19 cellular contexts compared by ENCODE assay signal in the genomic region with DNA sequence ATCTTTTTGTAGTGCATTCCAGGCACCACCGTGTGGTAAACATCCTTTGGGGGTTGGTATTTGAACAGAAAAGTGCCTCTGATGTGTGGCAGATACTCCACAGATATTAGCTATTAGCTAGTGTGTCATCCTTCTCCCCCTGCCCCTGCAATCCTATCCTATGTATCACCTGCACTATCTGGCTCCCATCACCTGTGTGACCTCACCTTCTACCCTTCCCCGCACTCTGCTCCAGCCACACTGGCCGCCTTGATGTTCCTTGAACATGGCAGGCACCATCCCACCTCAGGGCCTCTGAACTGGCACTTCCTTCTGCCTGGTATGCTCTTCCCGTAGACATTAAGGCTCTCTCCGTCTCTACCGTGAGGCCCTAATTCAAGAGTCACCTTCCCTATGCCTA. TPM values are rescaled to one million over a fixed set of nuclear protein-coding genes. Genes with fewer than 3 reads are reported as not detected.
A peak's percentile ranks its signal among the peaks of the same experiment; 100 is the strongest.
DNase-seq lines count a peak whose midpoint lies in the region; ATAC-seq, FAIRE-seq and TF ChIP-seq lines count a peak whose summit lies in the region.
"Had no signal": no experiment of that assay in that cellular context is flagged by ENCODE, and none has a peak within 500 bp of the region (broad histone marks: within the 10 kb centered on the region; RNA-seq: fewer than 3 reads in every experiment).

No MANE protein-coding gene starts in this region.

- H3K4me1 Mint-ChIP-seq in activated CD4-positive, alpha-beta memory T cell treated with anti-CD3 and anti-CD28 coated beads, Interleukin-2, amount 10 ng/mL, durations not matched to agents 7 days and 5 days, result peaks cover 54% of the 10 kb centered on the region
- peaks cover 43% of the 10 kb centered on the region for H3K4me1 Mint-ChIP-seq in activated CD4-positive, alpha-beta memory T cell treated with anti-CD3 and anti-CD28 coated beads for 36 hours (ENCODE audit: low read depth)
- peaks cover 36% of the 10 kb centered on the region for H3K4me1 Mint-ChIP-seq in activated naive CD8-positive, alpha-beta T cell treated with anti-CD3 and anti-CD28 coated beads, Interleukin-2, amount 10 ng/mL, durations not matched to agents 7 days and 5 days

- intact Hi-C loops in activated CD4-positive, alpha-beta memory T cell treated with anti-CD3 and anti-CD28 coated beads for 36 hours (cut with micrococcal nuclease), result no loop called here
- intact Hi-C loops in dorsolateral prefrontal cortex (cut with DNase I), result loop anchor here in 1 of 2 donors (10.0 kb wide), 1 partner anchor 152 kb away; no protein-coding TSS in a partner anchor

- 75% methylated on average over 6 of the region's 6 CpGs for WGBS in smooth muscle cell (ENCODE audit: low lambda C conversion rate)

- H3K4me2 ChIP-seq in smooth muscle cell, result no peak overlapping the region
- H3K4me2 ChIP-seq: A549 had no signal

- peaks cover 19% of the 10 kb centered on the region for H4K20me1 ChIP-seq in smooth muscle cell (ENCODE audit: low read depth)

- H3K9ac ChIP-seq in smooth muscle cell (ENCODE audit: low read depth), result no peak overlapping the region

- H3K36me3 ChIP-seq in smooth muscle cell (ENCODE audit: low read depth), result no peaks in the 10 kb centered on the region

- H3F3A ChIP-seq in smooth muscle cell (ENCODE audit: low read depth), result no peaks in the 10 kb centered on the region

- H3K4me3 ChIP-seq in smooth muscle cell (no peak overlapping the region), dorsolateral prefrontal cortex (no peak overlapping the region)
- H3K4me3 ChIP-seq: A549, GM12878 had no signal

- H3K27me3 ChIP-seq in smooth muscle cell (ENCODE audit: low read depth) (no peaks in the 10 kb centered on the region), dorsolateral prefrontal cortex (peaks cover 0 to 63% (median 10%) of the 10 kb centered on the region in 45 donors)

- H3K27ac Mint-ChIP-seq in activated CD4-positive, alpha-beta memory T cell treated with anti-CD3 and anti-CD28 coated beads, Interleukin-2, amount 10 ng/mL, durations not matched to agents 7 days and 5 days, result peak overlapping the region; percentile 42
- H3K27ac Mint-ChIP-seq in activated CD4-positive, alpha-beta memory T cell treated with anti-CD3 and anti-CD28 coated beads for 36 hours, result no peak overlapping the region
- H3K27ac Mint-ChIP-seq in activated naive CD8-positive, alpha-beta T cell treated with anti-CD3 and anti-CD28 coated beads, Interleukin-2, amount 10 ng/mL, durations not matched to agents 7 days and 5 days, result peak overlapping the region; percentile 38
- H3K27ac Mint-ChIP-seq: IgD-negative memory B cell had no signal

- H3K4me3 Mint-ChIP-seq in activated CD4-positive, alpha-beta memory T cell treated with anti-CD3 and anti-CD28 coated beads, Interleukin-2, amount 10 ng/mL, durations not matched to agents 7 days and 5 days, result no peak overlapping the region
- no peak overlapping the region for H3K4me3 Mint-ChIP-seq in activated CD4-positive, alpha-beta memory T cell treated with anti-CD3 and anti-CD28 coated beads for 36 hours
- H3K4me3 Mint-ChIP-seq in activated naive CD8-positive, alpha-beta T cell treated with anti-CD3 and anti-CD28 coated beads, Interleukin-2, amount 10 ng/mL, durations not matched to agents 7 days and 5 days, result no peak overlapping the region
- H3K4me3 Mint-ChIP-seq: H9 had no signal

- H3K9me3 Mint-ChIP-seq in activated CD4-positive, alpha-beta memory T cell treated with anti-CD3 and anti-CD28 coated beads, Interleukin-2, amount 10 ng/mL, durations not matched to agents 7 days and 5 days, result no peaks in the 10 kb centered on the region
- H3K9me3 Mint-ChIP-seq in activated CD4-positive, alpha-beta memory T cell treated with anti-CD3 and anti-CD28 coated beads for 36 hours, result no peaks in the 10 kb centered on the region
- H3K9me3 Mint-ChIP-seq in activated naive CD8-positive, alpha-beta T cell treated with anti-CD3 and anti-CD28 coated beads, Interleukin-2, amount 10 ng/mL, durations not matched to agents 7 days and 5 days, result no peaks in the 10 kb centered on the region
- H3K9me3 Mint-ChIP-seq: IgD-negative memory B cell had no signal

- CTCF ChIA-PET in activated CD4-positive, alpha-beta memory T cell treated with anti-CD3 and anti-CD28 coated beads, Interleukin-2, amount 10 ng/mL, durations not matched to agents 7 days and 5 days (lab: Charles Lee), result interaction anchor here (0.6 kb wide), 1 partner anchor 78 kb away, joined by 3 read pairs; no protein-coding TSS in a partner anchor
- CTCF ChIA-PET in activated CD4-positive, alpha-beta memory T cell treated with anti-CD3 and anti-CD28 coated beads for 36 hours (lab: Charles Lee), result no interaction called here

- no peak for ATAC-seq in activated naive CD8-positive, alpha-beta T cell treated with anti-CD3 and anti-CD28 coated beads, Interleukin-2, amount 10 ng/mL, durations not matched to agents 7 days and 5 days (ENCODE audit: low read depth)
- ATAC-seq: A549, GM12878 had no signal

- TF ChIP-seq CTCF in smooth muscle cell (IDR thresholded peaks at IDR 0.05; ENCODE audit: borderline replicate concordance, insufficient read depth, poor library complexity, severe bottlenecking) (no peak), dorsolateral prefrontal cortex (IDR thresholded peaks at IDR 0.05 in 54 of 56, conservative IDR thresholded peaks at IDR 0.05 in 2 of 56; ENCODE audit: low read depth in 1 of 56, partially characterized antibody in 56 of 56) (no peak)

- H2AFZ ChIP-seq in smooth muscle cell (ENCODE audit: low read depth), result no peak overlapping the region

- no peaks in the 10 kb centered on the region for H3K27me3 Mint-ChIP-seq in activated CD4-positive, alpha-beta memory T cell treated with anti-CD3 and anti-CD28 coated beads, Interleukin-2, amount 10 ng/mL, durations not matched to agents 7 days and 5 days
- H3K27me3 Mint-ChIP-seq in activated CD4-positive, alpha-beta memory T cell treated with anti-CD3 and anti-CD28 coated beads for 36 hours, result no peaks in the 10 kb centered on the region
- H3K27me3 Mint-ChIP-seq in activated naive CD8-positive, alpha-beta T cell treated with anti-CD3 and anti-CD28 coated beads, Interleukin-2, amount 10 ng/mL, durations not matched to agents 7 days and 5 days, result no peaks in the 10 kb centered on the region

- no peak for DNase-seq in activated CD4-positive, alpha-beta memory T cell treated with anti-CD3 and anti-CD28 coated beads, Interleukin-2, amount 10 ng/mL, durations not matched to agents 7 days and 5 days
- DNase-seq in activated CD4-positive, alpha-beta memory T cell treated with anti-CD3 and anti-CD28 coated beads for 36 hours, result no peak
- DNase-seq in GM12891 (ENCODE audit: insufficient read length, low spot score) (no peak), smooth muscle cell (lab: John Stamatoyannopoulos, UW; ENCODE audit: unreplicated experiment) (no peak), dorsolateral prefrontal cortex (no peak)
- DNase-seq in activated naive CD8-positive, alpha-beta T cell treated with anti-CD3 and anti-CD28 coated beads, Interleukin-2, amount 10 ng/mL, durations not matched to agents 7 days and 5 days, result no peak
- DNase-seq in stimulated activated CD4-positive, alpha-beta T cell treated with anti-CD3 and anti-CD28 coated beads, Interleukin-2, amount 100 ng/mL, for 48 hours, result no peak
- DNase-seq: DMS79, H9, MV-4-11, NCI-H1417 treated with DMSO at 0.1 percent for 48 hours, NCI-H2081, NCI-H510A treated with DMSO at 0.1 percent for 48 hours had no signal

- no peaks in the 10 kb centered on the region for H3K9me3 ChIP-seq in smooth muscle cell (replicated peaks; ENCODE audit: low read depth)
- H3K9me3 ChIP-seq: A549 had no signal

- no peak for TF ChIP-seq POLR2A in GM12891 (IDR thresholded peaks at IDR 0.05; ENCODE audit: low read depth, low read length)

- no peaks in the 10 kb centered on the region for H3K4me1 ChIP-seq in smooth muscle cell (ENCODE audit: low read depth)

- peaks cover 15% of the 10 kb centered on the region for H3K79me2 ChIP-seq in smooth muscle cell (ENCODE audit: low read depth)

- POLR2A ChIA-PET in activated CD4-positive, alpha-beta memory T cell treated with anti-CD3 and anti-CD28 coated beads, Interleukin-2, amount 10 ng/mL, durations not matched to agents 7 days and 5 days (lab: Charles Lee), result interaction anchor here (0.9 kb wide), 1 partner anchor 85 kb away, joined by 3 read pairs; no protein-coding TSS in a partner anchor
- POLR2A ChIA-PET in activated CD4-positive, alpha-beta memory T cell treated with anti-CD3 and anti-CD28 coated beads for 36 hours (lab: Charles Lee), result no interaction called here
- POLR2A ChIA-PET in activated naive CD8-positive, alpha-beta T cell treated with anti-CD3 and anti-CD28 coated beads, Interleukin-2, amount 10 ng/mL, durations not matched to agents 7 days and 5 days (lab: Charles Lee), result no interaction called here

- H3K36me3 Mint-ChIP-seq in activated CD4-positive, alpha-beta memory T cell treated with anti-CD3 and anti-CD28 coated beads, Interleukin-2, amount 10 ng/mL, durations not matched to agents 7 days and 5 days (ENCODE audit: low read depth), result peaks cover 46% of the 10 kb centered on the region
- peaks cover 33% of the 10 kb centered on the region for H3K36me3 Mint-ChIP-seq in activated CD4-positive, alpha-beta memory T cell treated with anti-CD3 and anti-CD28 coated beads for 36 hours
- H3K36me3 Mint-ChIP-seq in activated naive CD8-positive, alpha-beta T cell treated with anti-CD3 and anti-CD28 coated beads, Interleukin-2, amount 10 ng/mL, durations not matched to agents 7 days and 5 days, result peaks cover 32% of the 10 kb centered on the region
- H3K36me3 Mint-ChIP-seq: IgD-negative memory B cell had no signal

- peak overlapping the region; percentile 4 for H3K27ac ChIP-seq in smooth muscle cell (ENCODE audit: low read depth)
- H3K27ac ChIP-seq in dorsolateral prefrontal cortex, result no peak overlapping the region
- H3K27ac ChIP-seq: A549, C4-2B had no signal

- peak; percentile 50 for FAIRE-seq in GM12891 (lab: Jason Lieb, UNC)
- FAIRE-seq: RCC 7860 had no signal

RNA-seq across cellular contexts. Expression of gene ELK1, which starts 3.7 kb away (rescaled TPM):
- 10 to 100 TPM; 68.9 to 74.9 TPM for total RNA-seq in activated CD4-positive, alpha-beta memory T cell treated with anti-CD3 and anti-CD28 coated beads, Interleukin-2, amount 10 ng/mL, durations not matched to agents 7 days and 5 days
- total RNA-seq in activated CD4-positive, alpha-beta memory T cell treated with anti-CD3 and anti-CD28 coated beads for 36 hours, result 10 to 100 TPM; 93.6 to 95.3 TPM
- polyA plus RNA-seq in GM12891 (2012; ENCODE audit: low read depth, missing spikeins), result 51.7 TPM
- total RNA-seq in activated naive CD8-positive, alpha-beta T cell treated with anti-CD3 and anti-CD28 coated beads, Interleukin-2, amount 10 ng/mL, durations not matched to agents 7 days and 5 days, result 10 to 100 TPM; 53.5 to 54.5 TPM
- 20.9 and 21.1 TPM in 2 replicates for total RNA-seq in smooth muscle cell
- polyA plus RNA-seq in smooth muscle cell, result 29.3 and 33.2 TPM in 2 replicates
- total RNA-seq in dorsolateral prefrontal cortex, result 100 to 1,000 TPM in 50 of 120 experiments, 10 to 100 TPM in 70; 25.1 to 179 (median 92.3) TPM

RNA-seq across cellular contexts. Expression of gene UXT, which starts 12.3 kb away (rescaled TPM):
- 100 to 1,000 TPM; 162 to 167 TPM for total RNA-seq in activated CD4-positive, alpha-beta memory T cell treated with anti-CD3 and anti-CD28 coated beads, Interleukin-2, amount 10 ng/mL, durations not matched to agents 7 days and 5 days
- 100 to 1,000 TPM; 198 to 210 TPM for total RNA-seq in activated CD4-positive, alpha-beta memory T cell treated with anti-CD3 and anti-CD28 coated beads for 36 hours
- polyA plus RNA-seq in GM12891 (2012; ENCODE audit: low read depth, missing spikeins), result 285 TPM
- total RNA-seq in activated naive CD8-positive, alpha-beta T cell treated with anti-CD3 and anti-CD28 coated beads, Interleukin-2, amount 10 ng/mL, durations not matched to agents 7 days and 5 days, result 100 to 1,000 TPM; 152 TPM
- total RNA-seq in smooth muscle cell (166 and 230 TPM in 2 replicates), dorsolateral prefrontal cortex (10 to 100 TPM; 25.2 to 57.7 (median 42.1) TPM)
- polyA plus RNA-seq in smooth muscle cell, result 198 and 204 TPM in 2 replicates

RNA-seq across cellular contexts. Expression of gene CFP, which starts 16.9 kb away (rescaled TPM):
- total RNA-seq in activated CD4-positive, alpha-beta memory T cell treated with anti-CD3 and anti-CD28 coated beads, Interleukin-2, amount 10 ng/mL, durations not matched to agents 7 days and 5 days, result 10 to 100 TPM; 15.7 to 18.6 TPM
- 1 to 10 TPM; 3.4 to 4.4 TPM for total RNA-seq in activated CD4-positive, alpha-beta memory T cell treated with anti-CD3 and anti-CD28 coated beads for 36 hours
- polyA plus RNA-seq in GM12891 (2012; ENCODE audit: low read depth, missing spikeins), result 38.2 TPM
- 10 to 100 TPM; 14.1 to 14.6 TPM for total RNA-seq in activated naive CD8-positive, alpha-beta T cell treated with anti-CD3 and anti-CD28 coated beads, Interleukin-2, amount 10 ng/mL, durations not matched to agents 7 days and 5 days
- total RNA-seq in smooth muscle cell, result 0.36 and 0.58 TPM in 2 replicates
- polyA plus RNA-seq in smooth muscle cell, result 1.3 and 1.7 TPM in 2 replicates
- total RNA-seq in dorsolateral prefrontal cortex, result 10 to 100 TPM in 1 of 120 experiments, 1 to 10 TPM in 118, under 1 TPM in 1; 0.97 to 10.4 (median 3.0) TPM

RNA-seq across cellular contexts. Expression of gene SYN1, which starts 27.0 kb away (rescaled TPM):
- under 1 TPM; 0.18 to 0.40 TPM for total RNA-seq in activated CD4-positive, alpha-beta memory T cell treated with anti-CD3 and anti-CD28 coated beads, Interleukin-2, amount 10 ng/mL, durations not matched to agents 7 days and 5 days
- total RNA-seq in activated CD4-positive, alpha-beta memory T cell treated with anti-CD3 and anti-CD28 coated beads for 36 hours, result 1 to 10 TPM in 1 of 2 experiments, under 1 TPM in 1; 0.83 to 1.3 TPM
- 1.1 TPM for polyA plus RNA-seq in GM12891 (2012; ENCODE audit: low read depth, missing spikeins)
- total RNA-seq in activated naive CD8-positive, alpha-beta T cell treated with anti-CD3 and anti-CD28 coated beads, Interleukin-2, amount 10 ng/mL, durations not matched to agents 7 days and 5 days, result under 1 TPM; 0.37 to 1.00 TPM
- 0.22 and 5.1 TPM in 2 replicates for total RNA-seq in smooth muscle cell
- polyA plus RNA-seq in smooth muscle cell, result 9.1 and 13.3 TPM in 2 replicates
- total RNA-seq in dorsolateral prefrontal cortex, result 100 to 1,000 TPM; 127 to 711 (median 406) TPM
- total RNA-seq: HT-29 had no signal
- polyA plus RNA-seq: IgD-negative memory B cell had no signal
